9 cellular contexts compared by ENCODE assay signal in the genomic region with DNA sequence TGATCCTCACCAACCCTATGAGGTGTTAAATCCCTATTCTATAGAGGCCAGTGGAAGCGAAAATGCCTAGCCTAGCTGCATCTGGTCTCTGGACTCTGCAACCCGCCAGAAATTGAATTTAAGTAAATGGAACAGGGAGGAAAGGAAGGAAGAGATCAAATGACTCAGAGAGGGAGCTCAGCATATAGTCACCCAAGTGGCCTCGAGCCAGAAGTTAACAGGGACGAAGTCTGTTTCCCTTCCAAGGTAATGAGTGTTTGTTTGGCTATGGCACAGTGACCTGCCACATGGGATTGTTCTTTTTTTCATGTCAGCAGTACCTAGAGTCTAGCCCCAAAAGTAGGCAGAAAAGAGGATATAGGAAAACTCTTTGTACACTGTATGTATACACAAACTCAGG.
DNase-seq lines count a peak whose midpoint lies in the region; ATAC-seq and TF ChIP-seq lines count a peak whose summit lies in the region.
"Had no signal": no experiment of that assay in that cellular context is flagged by ENCODE, and none has a peak within 500 bp of the region (broad histone marks: within the 10 kb centered on the region; RNA-seq: fewer than 3 reads in every experiment).

No MANE protein-coding gene starts in this region.

- no peak overlapping the region for H2BK5ac ChIP-seq in mesenchymal stem cell (ENCODE audit: low read depth, low read length, poor library complexity, severe bottlenecking)

- TF ChIP-seq CTCF in NB4 (IDR thresholded peaks at IDR 0.05; ENCODE audit: low read depth, low read length) (no peak), astrocyte of the cerebellum (IDR thresholded peaks at IDR 0.05; ENCODE audit: low read depth, low read length, missing control alignments) (no peak)

- no peak overlapping the region for H2BK15ac ChIP-seq in mesenchymal stem cell (ENCODE audit: low read depth, poor library complexity, severe bottlenecking)

- no peaks in the 10 kb centered on the region for H3K9me3 ChIP-seq in mesenchymal stem cell (ENCODE audit: control insufficient read depth, low read length)
- H3K9me3 ChIP-seq: lower lobe of right lung had no signal

- no peak overlapping the region for H3K27ac ChIP-seq in mesenchymal stem cell (ENCODE audit: low read length, poor library complexity, severe bottlenecking)
- H3K27ac ChIP-seq: lower lobe of right lung had no signal

- in situ Hi-C loops in Caki2 (cut with HindIII; ENCODE audit: low pct_unique_long_range_greater_than_20kb, low sequenced_read_pairs): no loop called here
- in situ Hi-C loops in astrocyte of the cerebellum (cut with HindIII; ENCODE audit: low sequenced_read_pairs): no loop called here

- H2AFZ ChIP-seq in mesenchymal stem cell (ENCODE audit: low read depth, low read length): no peak overlapping the region

- DNase-seq in Caki2 (ENCODE audit: low read depth) (peak; percentile 58), NB4 (ENCODE audit: low read depth) (peak; percentile 29), astrocyte of the cerebellum (ENCODE audit: low read depth) (peak; percentile 63), mesenchymal stem cell (peak; percentile 78), HuH-7 (ENCODE audit: low spot score) (no peak), SKM-1 treated with dmso at 0.1 percent for 144 hours (lab: John Stamatoyannopoulos, UW; ENCODE audit: unreplicated experiment) (no peak)
- DNase-seq: lower lobe of right lung had no signal

- TF ChIP-seq POLR2A in NB4 (IDR thresholded peaks at IDR 0.05; ENCODE audit: extremely low read depth, insufficient read length): no peak

- no peak overlapping the region for H3K14ac ChIP-seq in mesenchymal stem cell (ENCODE audit: low read length in 2 of 2)

- H3K27me3 ChIP-seq in mesenchymal stem cell (ENCODE audit: control insufficient read depth in 1 of 2, insufficient read depth in 1 of 2, low read length in 2 of 2): no peaks in the 10 kb centered on the region

- H3K4ac ChIP-seq in mesenchymal stem cell (ENCODE audit: low read depth in 1 of 2, low read length in 2 of 2): no peak overlapping the region

- H3K4me3 ChIP-seq in NB4 (ENCODE audit: low read depth, low read length): no peak overlapping the region
- no peak overlapping the region for H3K4me3 ChIP-seq in astrocyte of the cerebellum (ENCODE audit: low read depth, low read length)
- peak overlapping the region in 1 of 2 experiments; percentile 39 for H3K4me3 ChIP-seq in mesenchymal stem cell (ENCODE audit: insufficient read depth in 1 of 2, low read depth in 1 of 2, low read length in 2 of 2)
- H3K4me3 ChIP-seq: lower lobe of right lung had no signal

- H3K4me2 ChIP-seq in mesenchymal stem cell (ENCODE audit: low read length, poor library complexity, severe bottlenecking): no peak overlapping the region

- peak overlapping the region; percentile 24 for H3K9ac ChIP-seq in mesenchymal stem cell (ENCODE audit: low read length)

- no peaks in the 10 kb centered on the region for H3K36me3 ChIP-seq in mesenchymal stem cell (ENCODE audit: control insufficient read depth in 1 of 2, insufficient read depth in 2 of 2, low read depth in 1 of 2, low read length in 2 of 2)
- H3K36me3 ChIP-seq: lower lobe of right lung had no signal

- peak overlapping the region; percentile 25 for H4K8ac ChIP-seq in mesenchymal stem cell (ENCODE audit: low read length)

- ATAC-seq in GM21825 (IDR thresholded peaks at IDR 0.05; ENCODE audit: unreplicated experiment) (no peak), GM21423 (IDR thresholded peaks at IDR 0.05; ENCODE audit: unreplicated experiment) (no peak)
- ATAC-seq: lower lobe of right lung had no signal

- H3K23ac ChIP-seq in mesenchymal stem cell (ENCODE audit: low read length in 2 of 2): no peak overlapping the region

- peaks cover 32% of the 10 kb centered on the region for H3K79me1 ChIP-seq in mesenchymal stem cell (replicated peaks; ENCODE audit: low read length, poor library complexity, severe bottlenecking)

- peaks cover 4% of the 10 kb centered on the region for H3K4me1 ChIP-seq in mesenchymal stem cell (ENCODE audit: control insufficient read depth, insufficient read depth, low read depth, low read length)

- H3K18ac ChIP-seq in mesenchymal stem cell (ENCODE audit: low read depth in 1 of 2, low read length in 2 of 2): no peak overlapping the region

- WGBS in mesenchymal stem cell: 10% methylated on average over 4 of the region's 4 CpGs

- H2AK5ac ChIP-seq in mesenchymal stem cell (ENCODE audit: low read length, severe bottlenecking): no peak overlapping the region

- no peak overlapping the region for H2BK120ac ChIP-seq in mesenchymal stem cell (ENCODE audit: low read depth, low read length)

- H4K91ac ChIP-seq in mesenchymal stem cell (ENCODE audit: low read length): no peak overlapping the region

- no peak overlapping the region for H2BK12ac ChIP-seq in mesenchymal stem cell (ENCODE audit: low read length in 2 of 2)

Comparison
In these comparisons a context has a peak if more than half of its experiments do, and no peak if none do; other contexts are left out.
1. DNase-seq: peak in Caki2 (single experiment), NB4 (single experiment), astrocyte of the cerebellum (single experiment) and mesenchymal stem cell (single experiment); none in HuH-7 (single experiment) and SKM-1 treated with dmso at 0.1 percent for 144 hours (single experiment).